Comparison of ENCODE assay signal across 18 cellular contexts in the genomic region with DNA sequence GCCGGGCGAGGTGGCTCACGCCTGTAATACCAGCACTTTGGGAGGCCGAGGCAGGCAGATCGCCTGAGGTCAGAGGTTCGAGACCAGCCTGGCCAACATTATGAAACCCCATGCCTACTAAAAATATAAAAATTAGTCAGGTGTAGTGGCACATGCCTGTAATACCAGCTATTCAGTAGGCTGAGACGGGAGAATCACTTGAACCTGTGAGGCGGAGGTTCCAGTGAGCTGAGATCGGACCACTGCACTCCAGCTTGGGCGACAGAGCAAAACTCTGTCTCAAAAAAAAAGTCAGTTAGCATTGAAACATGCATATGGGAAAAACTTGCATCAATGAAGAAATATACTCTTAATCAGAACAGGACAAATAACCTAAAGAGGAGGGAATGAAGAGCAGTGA. TPM values are rescaled to one million over a fixed set of nuclear protein-coding genes. Genes with fewer than 3 reads are reported as not detected.
DNase-seq lines count a peak whose midpoint lies in the region; ATAC-seq and TF ChIP-seq lines count a peak whose summit lies in the region.
"Had no signal": no experiment of that assay in that cellular context is flagged by ENCODE, and none has a peak within 500 bp of the region (broad histone marks: within the 10 kb centered on the region; RNA-seq: fewer than 3 reads in every experiment).

No MANE protein-coding gene starts in this region.

- H4K12ac ChIP-seq in trophoblast cell (ENCODE audit: low read depth, low read length), result peak overlapping the region; percentile 77

- H4K91ac ChIP-seq in trophoblast cell (ENCODE audit: low read depth, low read length), result peak overlapping the region; percentile 86

- peak overlapping the region; percentile 90 for H2BK12ac ChIP-seq in trophoblast cell (ENCODE audit: low read length)

- H3K27me3 ChIP-seq in trophoblast cell (ENCODE audit: insufficient read depth, low read length), result no peaks in the 10 kb centered on the region
- H3K27me3 ChIP-seq in colonic mucosa, result no peaks in the 10 kb centered on the region
- H3K27me3 ChIP-seq: body of pancreas had no signal

- H3K4me3 Mint-ChIP-seq in activated CD4-positive, alpha-beta T cell treated with anti-CD3 and anti-CD28 coated beads, Interleukin-2, amount 10 ng/mL, durations not matched to agents 7 days and 5 days, result no peak overlapping the region
- no peak overlapping the region for H3K4me3 Mint-ChIP-seq in activated CD4-positive, alpha-beta memory T cell treated with anti-CD3 and anti-CD28 coated beads, Interleukin-2, amount 10 ng/mL, durations not matched to agents 7 days and 5 days

- no peak overlapping the region for H3K23ac ChIP-seq in trophoblast cell (ENCODE audit: low read length)

- H3K36me3 ChIP-seq in trophoblast cell (ENCODE audit: control insufficient read depth in 1 of 2, insufficient read depth in 2 of 2, low read length in 2 of 2) (peaks cover 6 to 10% of the 10 kb centered on the region in 2 experiments), colonic mucosa (no peaks in the 10 kb centered on the region)

- WGBS in trophoblast cell (ENCODE audit: extremely low coverage, insufficient coverage, insufficient read length), result no CpG with 5 or more reads among the region's 10 CpGs

- H3K9ac ChIP-seq in trophoblast cell (ENCODE audit: low read length), result no peak overlapping the region
- H3K9ac ChIP-seq in colonic mucosa (ENCODE audit: low read depth in 2 of 2, low read length in 2 of 2), result no peak overlapping the region
- H3K9ac ChIP-seq: parathyroid adenoma had no signal

- peak overlapping the region; percentile 97 for H2BK5ac ChIP-seq in trophoblast cell (ENCODE audit: low read depth, low read length, poor library complexity)

- intact Hi-C loops in left colon (cut with DNase I, micrococcal nuclease), result no loop called here
- intact Hi-C loops in colonic mucosa (cut with DNase I), result no loop called here

- H3K27ac Mint-ChIP-seq in activated CD4-positive, alpha-beta T cell treated with anti-CD3 and anti-CD28 coated beads, Interleukin-2, amount 10 ng/mL, durations not matched to agents 7 days and 5 days, result peak overlapping the region; percentile 15
- peak overlapping the region; percentile 83 for H3K27ac Mint-ChIP-seq in activated CD4-positive, alpha-beta memory T cell treated with anti-CD3 and anti-CD28 coated beads, Interleukin-2, amount 10 ng/mL, durations not matched to agents 7 days and 5 days

- H3K4me1 Mint-ChIP-seq in activated CD4-positive, alpha-beta T cell treated with anti-CD3 and anti-CD28 coated beads, Interleukin-2, amount 10 ng/mL, durations not matched to agents 7 days and 5 days, result peaks cover 48% of the 10 kb centered on the region
- peaks cover 64% of the 10 kb centered on the region for H3K4me1 Mint-ChIP-seq in activated CD4-positive, alpha-beta memory T cell treated with anti-CD3 and anti-CD28 coated beads, Interleukin-2, amount 10 ng/mL, durations not matched to agents 7 days and 5 days

- no peak overlapping the region for H2AFZ ChIP-seq in trophoblast cell (ENCODE audit: insufficient read depth, low read length, poor library complexity)
- H2AFZ ChIP-seq: parathyroid adenoma had no signal

- H3K4me2 ChIP-seq in trophoblast cell (ENCODE audit: low read length), result no peak overlapping the region

- peaks cover 54% of the 10 kb centered on the region for H3K9me3 Mint-ChIP-seq in activated CD4-positive, alpha-beta T cell treated with anti-CD3 and anti-CD28 coated beads, Interleukin-2, amount 10 ng/mL, durations not matched to agents 7 days and 5 days
- H3K9me3 Mint-ChIP-seq in activated CD4-positive, alpha-beta memory T cell treated with anti-CD3 and anti-CD28 coated beads, Interleukin-2, amount 10 ng/mL, durations not matched to agents 7 days and 5 days, result peaks cover 53% of the 10 kb centered on the region

- peaks cover 8% of the 10 kb centered on the region for H3K79me2 ChIP-seq in trophoblast cell (ENCODE audit: control insufficient read depth, insufficient read depth, low read length, poor library complexity)
- H3K79me2 ChIP-seq: parathyroid adenoma had no signal

- peak overlapping the region; percentile 85 for H4K8ac ChIP-seq in trophoblast cell (ENCODE audit: low read depth, low read length)

- H3K27me3 Mint-ChIP-seq in activated CD4-positive, alpha-beta T cell treated with anti-CD3 and anti-CD28 coated beads, Interleukin-2, amount 10 ng/mL, durations not matched to agents 7 days and 5 days, result no peaks in the 10 kb centered on the region
- H3K27me3 Mint-ChIP-seq in activated CD4-positive, alpha-beta memory T cell treated with anti-CD3 and anti-CD28 coated beads, Interleukin-2, amount 10 ng/mL, durations not matched to agents 7 days and 5 days, result no peaks in the 10 kb centered on the region
- H3K27me3 Mint-ChIP-seq: CD8-positive, alpha-beta memory T cell had no signal

- peak overlapping the region; percentile 61 for H3K18ac ChIP-seq in trophoblast cell (ENCODE audit: low read length)

- H3K14ac ChIP-seq in trophoblast cell (ENCODE audit: low read length), result peak overlapping the region; percentile 84

- no peak for ATAC-seq in left colon
- ATAC-seq: body of pancreas had no signal

- peaks cover 1% of the 10 kb centered on the region for H3K9me3 ChIP-seq in trophoblast cell (ENCODE audit: insufficient read depth, low read depth, low read length)
- H3K9me3 ChIP-seq in colonic mucosa, result no peaks in the 10 kb centered on the region
- H3K9me3 ChIP-seq: body of pancreas had no signal

- peak overlapping the region; percentile 74 for H2AK5ac ChIP-seq in trophoblast cell (ENCODE audit: low read length)

- CTCF ChIA-PET in activated CD4-positive, alpha-beta T cell treated with anti-CD3 and anti-CD28 coated beads, Interleukin-2, amount 10 ng/mL, durations not matched to agents 7 days and 5 days (lab: Charles Lee), result interaction anchor here (0.6 to 2.3 kb wide), 3 partner anchors 9 to 107 kb away, joined by 3 to 7 read pairs (median 3); no protein-coding TSS in a partner anchor
- CTCF ChIA-PET in activated CD4-positive, alpha-beta memory T cell treated with anti-CD3 and anti-CD28 coated beads, Interleukin-2, amount 10 ng/mL, durations not matched to agents 7 days and 5 days (lab: Charles Lee), result no interaction called here

- TF ChIP-seq CTCF in colonic mucosa (IDR thresholded peaks at IDR 0.05), result no peak

- peaks cover 12 to 15% of the 10 kb centered on the region in 2 experiments for H3K4me1 ChIP-seq in trophoblast cell (ENCODE audit: control insufficient read depth in 1 of 2, insufficient read depth in 2 of 2, low read length in 2 of 2)
- no peaks in the 10 kb centered on the region for H3K4me1 ChIP-seq in colonic mucosa
- H3K4me1 ChIP-seq: body of pancreas, parathyroid adenoma had no signal

- H3K27ac ChIP-seq in trophoblast cell (ENCODE audit: low read depth, low read length), result peak overlapping the region; percentile 96
- no peak overlapping the region for H3K27ac ChIP-seq in colonic mucosa
- H3K27ac ChIP-seq: body of pancreas, parathyroid adenoma had no signal

- POLR2A ChIA-PET in activated CD4-positive, alpha-beta T cell treated with anti-CD3 and anti-CD28 coated beads, Interleukin-2, amount 10 ng/mL, durations not matched to agents 7 days and 5 days (lab: Charles Lee), result interaction anchor here (1.4 kb wide), 1 partner anchor 30 kb away, joined by 9 read pairs; the partner anchor contains the start of gene RESF1
- POLR2A ChIA-PET in activated CD4-positive, alpha-beta memory T cell treated with anti-CD3 and anti-CD28 coated beads, Interleukin-2, amount 10 ng/mL, durations not matched to agents 7 days and 5 days (lab: Charles Lee), result interaction anchor here (1.0 to 1.5 kb wide), 2 partner anchors 28 to 94 kb away, joined by 4 to 5 read pairs; no protein-coding TSS in a partner anchor

- peaks cover 22% of the 10 kb centered on the region for H3K79me1 ChIP-seq in trophoblast cell (ENCODE audit: low read length)

- DNase-seq in activated CD4-positive, alpha-beta T cell treated with anti-CD3 and anti-CD28 coated beads, Interleukin-2, amount 10 ng/mL, durations not matched to agents 7 days and 5 days, result no peak
- DNase-seq in activated CD4-positive, alpha-beta T cell treated with anti-CD3 and anti-CD28 coated beads, Interleukin-2, amount 50 U/mL, for 4 hours, result no peak
- DNase-seq in activated CD4-positive, alpha-beta memory T cell treated with anti-CD3 and anti-CD28 coated beads, Interleukin-2, amount 10 ng/mL, durations not matched to agents 7 days and 5 days, result no peak
- DNase-seq in glomerular visceral epithelial cell (ENCODE audit: extremely low spot score) (peak; percentile 13), trophoblast cell (no peak), left colon (no peak), NAMALWA (ENCODE audit: low spot score) (no peak), colonic mucosa (no peak)
- DNase-seq: activated CD4-positive, alpha-beta T cell treated with anti-CD3 and anti-CD28 coated beads for 48 hours; activated effector memory CD4-positive, alpha-beta T cell treated with Interleukin-2 at 50 U/mL for 16 hours; body of pancreas; CD8-positive, alpha-beta memory T cell; MM.1S; NCI-H187 treated with DMSO at 0.1 percent for 48 hours; NCI-H510A; Right ventricle myocardium superior; small intestine had no signal

- H2BK120ac ChIP-seq in trophoblast cell (ENCODE audit: insufficient read depth, low read length, poor library complexity), result peak overlapping the region; percentile 94

- H3K4ac ChIP-seq in trophoblast cell (ENCODE audit: low read depth, low read length), result peak overlapping the region; percentile 62

- H3K4me3 ChIP-seq in trophoblast cell (ENCODE audit: low read depth, low read length), result no peak overlapping the region
- H3K4me3 ChIP-seq in colonic mucosa, result no peak overlapping the region
- H3K4me3 ChIP-seq: body of pancreas had no signal

- H3K36me3 Mint-ChIP-seq in activated CD4-positive, alpha-beta T cell treated with anti-CD3 and anti-CD28 coated beads, Interleukin-2, amount 10 ng/mL, durations not matched to agents 7 days and 5 days (ENCODE audit: low read depth), result peaks cover 91% of the 10 kb centered on the region
- peaks cover 91% of the 10 kb centered on the region for H3K36me3 Mint-ChIP-seq in activated CD4-positive, alpha-beta memory T cell treated with anti-CD3 and anti-CD28 coated beads, Interleukin-2, amount 10 ng/mL, durations not matched to agents 7 days and 5 days (ENCODE audit: low read depth)

RNA-seq across cellular contexts. Expression of gene RESF1, which starts 30.4 kb away (rescaled TPM):
- total RNA-seq in activated CD4-positive, alpha-beta T cell treated with anti-CD3 and anti-CD28 coated beads, Interleukin-2, amount 10 ng/mL, durations not matched to agents 7 days and 5 days, result 100 to 1,000 TPM; 137 to 183 TPM
- 100 to 1,000 TPM; 152 to 154 TPM for total RNA-seq in activated CD4-positive, alpha-beta memory T cell treated with anti-CD3 and anti-CD28 coated beads, Interleukin-2, amount 10 ng/mL, durations not matched to agents 7 days and 5 days
- 38.8 and 41.7 TPM in 2 replicates for polyA plus RNA-seq in trophoblast cell (2013)
- total RNA-seq in left colon (10 to 100 TPM; 27.7 to 38.2 TPM), colonic mucosa (10 to 100 TPM; 20.8 to 34.2 TPM)
